ENCODE assay signal across 18 cellular contexts in the genomic region with DNA sequence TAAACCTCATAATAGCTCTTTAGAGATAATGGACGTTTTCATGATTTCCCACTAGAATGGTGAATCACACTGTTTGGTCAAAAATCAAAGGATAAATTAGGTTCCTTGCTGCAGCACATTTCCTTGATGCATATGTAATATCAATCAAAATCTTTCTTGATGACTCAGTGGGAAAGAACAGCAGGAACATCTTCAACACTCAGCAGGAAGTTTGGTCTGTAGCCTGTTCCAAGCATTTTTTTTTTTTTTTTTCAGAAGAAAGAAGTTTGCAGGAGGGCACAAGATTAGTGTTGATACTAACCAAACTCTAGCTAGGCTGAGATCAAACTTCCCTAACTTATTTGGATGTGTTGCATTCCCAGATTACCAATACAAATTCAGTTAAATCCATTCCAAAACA.
A peak's percentile ranks its signal among the peaks of the same experiment; 100 is the strongest.
DNase-seq lines count a peak whose midpoint lies in the region; TF ChIP-seq lines count a peak whose summit lies in the region.
"Had no signal": no experiment of that assay in that cellular context is flagged by ENCODE, and none has a peak within 500 bp of the region (broad histone marks: within the 10 kb centered on the region; RNA-seq: fewer than 3 reads in every experiment).

No MANE protein-coding gene starts in this region.

- H3K9me2 ChIP-seq in Karpas-422 (replicated peaks; ENCODE audit: insufficient read depth, low read length) = no peaks in the 10 kb centered on the region

- H3K9me3 ChIP-seq in Karpas-422 (ENCODE audit: low read length) = peaks cover 25% of the 10 kb centered on the region

- no peak overlapping the region for H3K4me2 ChIP-seq in Karpas-422 (ENCODE audit: low read depth, low read length, poor library complexity, severe bottlenecking)
- H3K4me2 ChIP-seq: BLaER1 treated with 17β-estradiol and CSF1 and Interleukin-3, amounts not matched to agents 10 nM and 100 nM; GM23338 had no signal

- H3K4me3 ChIP-seq in brain microvascular endothelial cell (ENCODE audit: low read depth, low read length) (no peak overlapping the region), epithelial cell of esophagus (ENCODE audit: low read length) (no peak overlapping the region), Karpas-422 (ENCODE audit: low read length) (no peak overlapping the region)
- H3K4me3 ChIP-seq: BLaER1 treated with 17β-estradiol and CSF1 and Interleukin-3, amounts not matched to agents 10 nM and 100 nM; GM23338 had no signal

- no peak for TF ChIP-seq CTCF in brain microvascular endothelial cell (IDR thresholded peaks at IDR 0.05; ENCODE audit: low read depth, low read length, missing control alignments)
- TF ChIP-seq CTCF in epithelial cell of esophagus (IDR thresholded peaks at IDR 0.05; ENCODE audit: insufficient read depth, low read depth, low read length, missing control alignments) = no peak

- H3K36me3 ChIP-seq in brain microvascular endothelial cell (replicated peaks) (no peaks in the 10 kb centered on the region), Karpas-422 (ENCODE audit: insufficient read depth, low read length) (no peaks in the 10 kb centered on the region)
- H3K36me3 ChIP-seq: BLaER1 treated with 17β-estradiol and CSF1 and Interleukin-3, amounts not matched to agents 10 nM and 100 nM had no signal

- H4K20me1 ChIP-seq in Karpas-422 (ENCODE audit: insufficient read depth, low read depth, low read length) = no peaks in the 10 kb centered on the region
- H4K20me1 ChIP-seq: BLaER1 treated with 17β-estradiol and CSF1 and Interleukin-3, amounts not matched to agents 10 nM and 100 nM had no signal

- no peak overlapping the region for H2AFZ ChIP-seq in Karpas-422 (ENCODE audit: low read length)
- H2AFZ ChIP-seq: GM23338 had no signal

- no peak overlapping the region for H3K9ac ChIP-seq in Karpas-422 (ENCODE audit: low read length)
- H3K9ac ChIP-seq: BLaER1 treated with 17β-estradiol and CSF1 and Interleukin-3, amounts not matched to agents 10 nM and 100 nM had no signal

- in situ Hi-C loops in brain microvascular endothelial cell (cut with HindIII; ENCODE audit: low pct_ligation_motif_present, low sequenced_read_pairs) = no loop called here

- H3K79me2 ChIP-seq in Karpas-422 (ENCODE audit: low read length) = no peaks in the 10 kb centered on the region

- H3K4me1 ChIP-seq in Karpas-422 (ENCODE audit: low read length) = no peaks in the 10 kb centered on the region
- H3K4me1 ChIP-seq: BLaER1 treated with 17β-estradiol and CSF1 and Interleukin-3, amounts not matched to agents 10 nM and 100 nM had no signal

- DNase-seq in HS-5 (ENCODE audit: low read depth) (peak; percentile 40), brain microvascular endothelial cell (peak; percentile 41), epithelial cell of esophagus (ENCODE audit: low read depth) (peak; percentile 16), kidney tubule cell (ENCODE audit: low spot score) (peak; percentile 1), pons (ENCODE audit: low spot score) (no peak), hypothalamus (lab: John Stamatoyannopoulos, UW) (no peak), NCI-H2171 treated with DMSO at 0.1 percent for 48 hours (lab: John Stamatoyannopoulos, UW) (no peak), Karpas-422 (no peak)
- DNase-seq: 8988T; Calu3; CD8-positive, alpha-beta T cell; DMS53; DND-41; EL; H7; HFFc6 had no signal

- H3K27ac ChIP-seq in brain microvascular endothelial cell (no peak overlapping the region), Karpas-422 (ENCODE audit: low read length) (no peak overlapping the region)
- H3K27ac ChIP-seq: BLaER1 treated with 17β-estradiol and CSF1 and Interleukin-3, amounts not matched to agents 10 nM and 100 nM had no signal

- H3K27me3 ChIP-seq in brain microvascular endothelial cell (replicated peaks) = no peaks in the 10 kb centered on the region
- H3K27me3 ChIP-seq in Karpas-422 (ENCODE audit: low read length) = no peaks in the 10 kb centered on the region
- H3K27me3 ChIP-seq: BLaER1 treated with 17β-estradiol and CSF1 and Interleukin-3, amounts not matched to agents 10 nM and 100 nM had no signal

Comparison
In these comparisons a context has a peak if more than half of its experiments do, and no peak if none do; other contexts are left out.
1. DNase-seq: peak in HS-5 (single experiment), brain microvascular endothelial cell (single experiment), epithelial cell of esophagus (single experiment) and kidney tubule cell (single experiment); none in pons (single experiment), hypothalamus (0 of 51), NCI-H2171 treated with DMSO at 0.1 percent for 48 hours (single experiment) and Karpas-422 (single experiment).